In genomic region chr5:38853753-38854470, GRCh38 we compare ENCODE assay signal across 15 cellular contexts. TPM values are rescaled to one million over a fixed set of nuclear protein-coding genes. Genes with fewer than 3 reads are reported as not detected.
A peak's percentile ranks its signal among the peaks of the same experiment; 100 is the strongest.
DNase-seq lines count a peak whose midpoint lies in the region; ATAC-seq and TF ChIP-seq lines count a peak whose summit lies in the region.
"Had no signal": no experiment of that assay in that cellular context is flagged by ENCODE, and none has a peak within 500 bp of the region (broad histone marks: within the 10 kb centered on the region; RNA-seq: fewer than 3 reads in every experiment).

No MANE protein-coding gene starts in this region.

- ATAC-seq in GM21576 (IDR thresholded peaks at IDR 0.05; ENCODE audit: unreplicated experiment) (no peak), HG02642 (IDR thresholded peaks at IDR 0.05; ENCODE audit: poor library complexity, unreplicated experiment) (no peak), HG02763 (IDR thresholded peaks at IDR 0.05; ENCODE audit: unreplicated experiment) (no peak)

- H3K4me3 ChIP-seq in retinal pigment epithelial cell (ENCODE audit: low read length): no peak overlapping the region
- H3K4me3 ChIP-seq: colonic mucosa, vagina had no signal

- TF ChIP-seq CTCF in retinal pigment epithelial cell (conservative IDR thresholded peaks at IDR 0.05; ENCODE audit: low read depth, low read length): no peak

- DNase-seq in EL (peak; percentile 98), RPMI7951 (ENCODE audit: low read depth) (peak; percentile 87), fibroblast of peridontal ligament (ENCODE audit: extremely low read depth) (peak; percentile 94), retinal pigment epithelial cell (ENCODE audit: low read depth) (peak; percentile 77)
- DNase-seq in stimulated activated CD4-positive, alpha-beta T cell treated with anti-CD3 and anti-CD28 coated beads, Interleukin-4, amount 100 ng/mL, for 1 hour: no peak
- DNase-seq: activated CD4-positive, alpha-beta T cell treated with anti-CD3 and anti-CD28 coated beads for 4 hours; activated effector memory CD4-positive, alpha-beta T cell treated with Interleukin-2 at 50 U/mL for 16 hours; colonic mucosa; hippocampal formation; NCI-H1417; NCI-H774 had no signal

RNA-seq across cellular contexts. Expression of gene OSMR, which starts 8.1 kb away (rescaled TPM):
- total RNA-seq in RPMI7951 (2014; rRNA removed; shearing (Covaris generic)): 21.2 and 22.5 TPM in 2 replicates
